Comparison of ENCODE assay signal across 8 cellular contexts in the genomic region with DNA sequence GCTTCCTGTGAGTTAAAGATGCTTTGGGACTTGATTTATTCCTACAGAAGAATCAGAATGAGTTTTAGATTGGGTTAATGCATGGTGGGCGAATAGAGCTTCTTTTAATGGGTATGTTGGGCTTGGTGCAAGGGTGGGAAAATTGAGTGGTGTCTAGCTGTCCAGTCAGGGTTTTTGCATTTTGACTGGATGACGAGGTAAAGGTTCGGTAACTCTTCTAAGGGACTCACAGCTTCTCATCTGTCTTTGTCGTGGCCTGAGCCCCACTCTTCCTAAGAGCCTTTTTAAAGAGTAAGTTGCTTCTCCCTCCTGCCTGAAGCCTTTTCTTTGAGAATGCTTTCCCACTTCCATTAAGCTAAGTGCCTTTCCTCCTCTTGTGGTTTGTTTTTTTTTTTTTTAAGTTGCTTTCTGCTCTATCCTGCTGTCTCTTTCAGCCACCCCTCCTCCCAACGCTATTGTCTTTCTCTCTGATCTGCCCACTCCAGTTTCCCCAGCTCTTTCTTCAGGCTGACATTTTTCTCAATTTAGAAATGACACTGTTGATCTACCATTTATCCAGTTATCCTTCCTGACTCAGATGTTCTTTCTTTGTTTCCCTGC. TPM values are rescaled to one million over a fixed set of nuclear protein-coding genes. Genes with fewer than 3 reads are reported as not detected.
DNase-seq lines count a peak whose midpoint lies in the region; ATAC-seq and TF ChIP-seq lines count a peak whose summit lies in the region.
"Had no signal": no experiment of that assay in that cellular context is flagged by ENCODE, and none has a peak within 500 bp of the region (broad histone marks: within the 10 kb centered on the region; RNA-seq: fewer than 3 reads in every experiment).

No MANE protein-coding gene starts in this region.

- peaks cover 3% of the 10 kb centered on the region for H3K27me3 Mint-ChIP-seq in WTC11 (ENCODE audit: low read depth)
- no peaks in the 10 kb centered on the region for H3K27me3 Mint-ChIP-seq in stimulated activated memory B cell treated with anti-CD40 and anti-IgM and Interleukin-4, amounts not matched to agents 10 μg/mL and 1 μg/mL and 100 μg/mL, for 72 hours

- 16% methylated on average over 5 of the region's 5 CpGs for WGBS in HUES64

- no peak overlapping the region for H3K27ac ChIP-seq in HUES64 (ENCODE audit: low read depth, low read length)

- DNase-seq in WTC11 (ENCODE audit: low spot score) (no peak), medulla oblongata (ENCODE audit: extremely low spot score) (no peak)

- peaks cover 14% of the 10 kb centered on the region for H3K4me1 Mint-ChIP-seq in WTC11
- peaks cover 40% of the 10 kb centered on the region for H3K4me1 Mint-ChIP-seq in stimulated activated memory B cell treated with anti-CD40 and anti-IgM and Interleukin-4, amounts not matched to agents 10 μg/mL and 1 μg/mL and 100 μg/mL, for 72 hours

- H3K9me3 ChIP-seq in HUES64 (ENCODE audit: insufficient read depth, low read depth, low read length) = no peaks in the 10 kb centered on the region

- CTCF ChIA-PET in WTC11 (lab: Charles Lee) = interaction anchor here (1.1 to 9.0 kb wide), 5 partner anchors 17 to 205 kb away, joined by 3 to 232 read pairs (median 8); a partner anchor contains a TSS

- no peaks in the 10 kb centered on the region for H3K27me3 ChIP-seq in HUES64 (ENCODE audit: insufficient read depth, low read length)

- H3K9ac ChIP-seq in HUES64 (ENCODE audit: low read depth, low read length) = peak overlapping the region; percentile 85

- POLR2A ChIA-PET in WTC11 (lab: Charles Lee) = interaction anchor here (0.7 to 2.4 kb wide), 2 partner anchors 33 to 445 kb away, joined by 3 to 5 read pairs; no protein-coding TSS in a partner anchor

- peak overlapping the region; percentile 85 for H3K4me3 Mint-ChIP-seq in WTC11
- H3K4me3 Mint-ChIP-seq in stimulated activated memory B cell treated with anti-CD40 and anti-IgM and Interleukin-4, amounts not matched to agents 10 μg/mL and 1 μg/mL and 100 μg/mL, for 72 hours = peak overlapping the region; percentile 89

- H3K27ac Mint-ChIP-seq in WTC11 = peak overlapping the region; percentile 6
- peak overlapping the region; percentile 89 for H3K27ac Mint-ChIP-seq in stimulated activated memory B cell treated with anti-CD40 and anti-IgM and Interleukin-4, amounts not matched to agents 10 μg/mL and 1 μg/mL and 100 μg/mL, for 72 hours

- H3K36me3 ChIP-seq in HUES64 (ENCODE audit: insufficient read depth, low read length) = peaks cover 19% of the 10 kb centered on the region

- H3K4me3 ChIP-seq in HUES64 (ENCODE audit: low read length) = peak overlapping the region; percentile 91
- peak overlapping the region; percentile 86 for H3K4me3 ChIP-seq in iPS-11a (ENCODE audit: low read depth, low read length)

- peaks cover 4% of the 10 kb centered on the region for H3K4me1 ChIP-seq in HUES64 (ENCODE audit: insufficient read depth, low read length)

- ATAC-seq in WTC11 (no peak), GM19397 (IDR thresholded peaks at IDR 0.05; ENCODE audit: unreplicated experiment) (no peak), esophagus mucosa (no peak)
- no peak for ATAC-seq in stimulated activated memory B cell treated with anti-CD40 and anti-IgM and Interleukin-4, amounts not matched to agents 10 μg/mL and 1 μg/mL and 100 μg/mL, for 72 hours

- no peaks in the 10 kb centered on the region for H3K9me3 Mint-ChIP-seq in WTC11
- H3K9me3 Mint-ChIP-seq in stimulated activated memory B cell treated with anti-CD40 and anti-IgM and Interleukin-4, amounts not matched to agents 10 μg/mL and 1 μg/mL and 100 μg/mL, for 72 hours = no peaks in the 10 kb centered on the region

- TF ChIP-seq CTCF in WTC11 (IDR thresholded peaks at IDR 0.05) = no peak

- peaks cover 6% of the 10 kb centered on the region; the same call in 1 of the 2 replicates for H3K36me3 Mint-ChIP-seq in WTC11
- H3K36me3 Mint-ChIP-seq in stimulated activated memory B cell treated with anti-CD40 and anti-IgM and Interleukin-4, amounts not matched to agents 10 μg/mL and 1 μg/mL and 100 μg/mL, for 72 hours = peaks cover 9% of the 10 kb centered on the region

TF ChIP-seq in WTC11, 78 proteins besides CTCF, POLR2A, EP300 and RAD21 (continues in another document):
- TF ChIP-seq, protein P1, sequence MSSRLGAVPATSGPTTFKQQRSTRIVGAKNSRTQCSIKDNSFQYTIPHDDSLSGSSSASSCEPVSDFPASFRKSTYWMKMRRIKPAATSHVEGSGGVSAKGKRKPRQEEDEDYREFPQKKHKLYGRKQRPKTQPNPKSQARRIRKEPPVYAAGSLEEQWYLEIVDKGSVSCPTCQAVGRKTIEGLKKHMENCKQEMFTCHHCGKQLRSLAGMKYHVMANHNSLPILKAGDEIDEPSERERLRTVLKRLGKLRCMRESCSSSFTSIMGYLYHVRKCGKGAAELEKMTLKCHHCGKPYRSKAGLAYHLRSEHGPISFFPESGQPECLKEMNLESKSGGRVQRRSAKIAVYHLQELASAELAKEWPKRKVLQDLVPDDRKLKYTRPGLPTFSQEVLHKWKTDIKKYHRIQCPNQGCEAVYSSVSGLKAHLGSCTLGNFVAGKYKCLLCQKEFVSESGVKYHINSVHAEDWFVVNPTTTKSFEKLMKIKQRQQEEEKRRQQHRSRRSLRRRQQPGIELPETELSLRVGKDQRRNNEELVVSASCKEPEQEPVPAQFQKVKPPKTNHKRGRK (CRISPR knock-in tag; IDR thresholded peaks at IDR 0.05; ENCODE audit: borderline replicate concordance) = no peak
- TF ChIP-seq SOX15 (CRISPR knock-in tag; IDR thresholded peaks at IDR 0.05) (no peak), NFE2L1 (CRISPR knock-in tag; IDR thresholded peaks at IDR 0.05) (no peak), NFYB (CRISPR knock-in tag; conservative IDR thresholded peaks at IDR 0.05; ENCODE audit: low read depth) (no peak)
- TF ChIP-seq, protein P2, sequence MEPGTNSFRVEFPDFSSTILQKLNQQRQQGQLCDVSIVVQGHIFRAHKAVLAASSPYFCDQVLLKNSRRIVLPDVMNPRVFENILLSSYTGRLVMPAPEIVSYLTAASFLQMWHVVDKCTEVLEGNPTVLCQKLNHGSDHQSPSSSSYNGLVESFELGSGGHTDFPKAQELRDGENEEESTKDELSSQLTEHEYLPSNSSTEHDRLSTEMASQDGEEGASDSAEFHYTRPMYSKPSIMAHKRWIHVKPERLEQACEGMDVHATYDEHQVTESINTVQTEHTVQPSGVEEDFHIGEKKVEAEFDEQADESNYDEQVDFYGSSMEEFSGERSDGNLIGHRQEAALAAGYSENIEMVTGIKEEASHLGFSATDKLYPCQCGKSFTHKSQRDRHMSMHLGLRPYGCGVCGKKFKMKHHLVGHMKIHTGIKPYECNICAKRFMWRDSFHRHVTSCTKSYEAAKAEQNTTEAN (CRISPR knock-in tag; IDR thresholded peaks at IDR 0.05) = no peak
- TF ChIP-seq, protein P3, sequence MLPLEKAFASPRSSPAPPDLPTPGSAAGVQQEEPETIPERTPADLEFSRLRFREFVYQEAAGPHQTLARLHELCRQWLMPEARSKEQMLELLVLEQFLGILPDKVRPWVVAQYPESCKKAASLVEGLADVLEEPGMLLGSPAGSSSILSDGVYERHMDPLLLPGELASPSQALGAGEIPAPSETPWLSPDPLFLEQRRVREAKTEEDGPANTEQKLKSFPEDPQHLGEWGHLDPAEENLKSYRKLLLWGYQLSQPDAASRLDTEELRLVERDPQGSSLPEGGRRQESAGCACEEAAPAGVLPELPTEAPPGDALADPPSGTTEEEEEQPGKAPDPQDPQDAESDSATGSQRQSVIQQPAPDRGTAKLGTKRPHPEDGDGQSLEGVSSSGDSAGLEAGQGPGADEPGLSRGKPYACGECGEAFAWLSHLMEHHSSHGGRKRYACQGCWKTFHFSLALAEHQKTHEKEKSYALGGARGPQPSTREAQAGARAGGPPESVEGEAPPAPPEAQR (CRISPR knock-in tag; IDR thresholded peaks at IDR 0.05) = no peak
- TF ChIP-seq, protein P4, sequence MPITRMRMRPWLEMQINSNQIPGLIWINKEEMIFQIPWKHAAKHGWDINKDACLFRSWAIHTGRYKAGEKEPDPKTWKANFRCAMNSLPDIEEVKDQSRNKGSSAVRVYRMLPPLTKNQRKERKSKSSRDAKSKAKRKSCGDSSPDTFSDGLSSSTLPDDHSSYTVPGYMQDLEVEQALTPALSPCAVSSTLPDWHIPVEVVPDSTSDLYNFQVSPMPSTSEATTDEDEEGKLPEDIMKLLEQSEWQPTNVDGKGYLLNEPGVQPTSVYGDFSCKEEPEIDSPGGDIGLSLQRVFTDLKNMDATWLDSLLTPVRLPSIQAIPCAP (CRISPR knock-in tag; IDR thresholded peaks at IDR 0.05) = no peak

RNA-seq across cellular contexts. Expression of a gene that starts 1.1 kb away (rescaled TPM):
- 57.5 TPM for polyA plus RNA-seq in HUES64 (2013, experiment 1 of 2)
- 54.6 TPM for polyA plus RNA-seq in HUES64 (2013, experiment 2 of 2)
- total RNA-seq in WTC11 (2021) (59.0 to 71.0 TPM (median 66.3 TPM) in 3 replicates), esophagus mucosa (30.4 TPM)

RNA-seq across cellular contexts. Expression of a gene that starts 19.8 kb away (rescaled TPM):
- 0.75 TPM for polyA plus RNA-seq in HUES64 (2013, experiment 1 of 2)
- polyA plus RNA-seq in HUES64 (2013, experiment 2 of 2) = 0.70 TPM
- total RNA-seq in WTC11 (2021) (1.9 to 2.3 TPM (median 2.1 TPM) in 3 replicates), esophagus mucosa (0.16 TPM)
- total RNA-seq: lung microvascular endothelial cell had no signal

RNA-seq across cellular contexts. Expression of a gene that starts 20.1 kb away (rescaled TPM):
- 5.0 TPM for polyA plus RNA-seq in HUES64 (2013, experiment 1 of 2)
- polyA plus RNA-seq in HUES64 (2013, experiment 2 of 2) = 6.6 TPM
- total RNA-seq in WTC11 (2021) (11.0 to 15.2 TPM (median 11.5 TPM) in 3 replicates), esophagus mucosa (0.92 TPM)

RNA-seq across cellular contexts. Expression of a gene that starts 47.6 kb away (rescaled TPM):
- polyA plus RNA-seq in HUES64 (2013, experiment 1 of 2) = 0.55 TPM
- 1.9 TPM for polyA plus RNA-seq in HUES64 (2013, experiment 2 of 2)
- total RNA-seq in WTC11 (2021) (1.5 to 2.5 TPM (median 1.7 TPM) in 3 replicates), esophagus mucosa (3.4 TPM)

RNA-seq across cellular contexts. Expression of a gene that starts 51.6 kb away (rescaled TPM):
- polyA plus RNA-seq in HUES64 (2013, experiment 1 of 2) = 12.1 TPM
- 12.2 TPM for polyA plus RNA-seq in HUES64 (2013, experiment 2 of 2)
- 21.5 to 23.7 TPM (median 22.9 TPM) in 3 replicates for total RNA-seq in WTC11 (2021)
- 37.1 TPM for total RNA-seq in esophagus mucosa
